In genomic region chr6:29661502-29662141, GRCh38 we compare ENCODE assay signal across 15 cellular contexts. TPM values are rescaled to one million over a fixed set of nuclear protein-coding genes. Genes with fewer than 3 reads are reported as not detected.
"Had no signal": no experiment of that assay in that cellular context is flagged by ENCODE, and none has a peak within 500 bp of the region (broad histone marks: within the 10 kb centered on the region; RNA-seq: fewer than 3 reads in every experiment).

No MANE protein-coding gene starts in this region.

RNA-seq across cellular contexts. Expression of gene MOG, which starts 4.7 kb away (rescaled TPM):
- total RNA-seq: activated CD8-positive, alpha-beta memory T cell treated with anti-CD3 and anti-CD28 coated beads for 36 hours; activated T-cell treated with anti-CD3 and anti-CD28 coated beads, Interleukin-2, amount 50 U/mL, for 72 hours; ascending aorta; gastroesophageal sphincter; mucosa of gallbladder; naive thymus-derived CD4-positive, alpha-beta T cell; pulmonary artery endothelial cell; right lobe of liver; suprapubic skin; T-helper 2 cell treated with Interferon-gamma antibody and Interleukin-4, amounts not matched to agents 100 ng/mL and 5 ng/mL, for 36 hours; upper lobe of left lung had no signal
- polyA plus RNA-seq: adipose tissue; esophagus; naive thymus-derived CD4-positive, alpha-beta T cell had no signal

RNA-seq across cellular contexts. Expression of gene ZFP57, which starts 19.3 kb away (rescaled TPM):
- total RNA-seq: ascending aorta, cerebellum, left ventricle myocardium superior, pulmonary artery endothelial cell had no signal
